In the genomic region with DNA sequence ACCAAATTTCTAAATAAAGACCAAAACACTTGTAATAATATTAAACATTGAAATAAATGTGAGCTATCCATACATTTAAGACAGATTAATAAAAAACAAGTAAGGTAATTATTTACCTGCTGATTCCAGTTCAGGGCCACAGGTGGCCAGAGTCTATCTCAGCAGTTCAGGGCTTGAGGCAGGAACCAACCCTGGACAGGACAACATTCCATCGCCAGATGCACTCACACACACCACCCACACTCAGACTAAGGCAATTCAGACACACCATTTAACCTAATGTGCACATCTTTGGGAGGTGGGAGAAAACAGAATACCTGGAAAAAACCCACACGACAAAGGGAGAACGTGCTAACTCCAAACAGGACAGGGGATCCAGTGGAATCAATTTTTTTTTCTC, we compare ENCODE assay signal across 2 cellular contexts.
TF ChIP-seq lines count a peak whose summit lies in the region.

No MANE protein-coding gene starts in this region.

TF ChIP-seq in HepG2, 621 proteins besides CTCF, POLR2A, EP300 and RAD21:
- TF ChIP-seq NFYC (CRISPR knock-in tag; IDR thresholded peaks at IDR 0.05) (no peak), TEAD3 (CRISPR knock-in tag; optimal IDR thresholded peaks at IDR 0.05; ENCODE audit: borderline replicate concordance) (peak; percentile 53)
- TF ChIP-seq, protein P1, sequence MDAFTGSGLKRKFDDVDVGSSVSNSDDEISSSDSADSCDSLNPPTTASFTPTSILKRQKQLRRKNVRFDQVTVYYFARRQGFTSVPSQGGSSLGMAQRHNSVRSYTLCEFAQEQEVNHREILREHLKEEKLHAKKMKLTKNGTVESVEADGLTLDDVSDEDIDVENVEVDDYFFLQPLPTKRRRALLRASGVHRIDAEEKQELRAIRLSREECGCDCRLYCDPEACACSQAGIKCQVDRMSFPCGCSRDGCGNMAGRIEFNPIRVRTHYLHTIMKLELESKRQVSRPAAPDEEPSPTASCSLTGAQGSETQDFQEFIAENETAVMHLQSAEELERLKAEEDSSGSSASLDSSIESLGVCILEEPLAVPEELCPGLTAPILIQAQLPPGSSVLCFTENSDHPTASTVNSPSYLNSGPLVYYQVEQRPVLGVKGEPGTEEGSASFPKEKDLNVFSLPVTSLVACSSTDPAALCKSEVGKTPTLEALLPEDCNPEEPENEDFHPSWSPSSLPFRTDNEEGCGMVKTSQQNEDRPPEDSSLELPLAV (CRISPR knock-in tag; conservative IDR thresholded peaks at IDR 0.05; ENCODE audit: low read depth) = no peak

TF ChIP-seq in H1, 55 proteins besides CTCF, POLR2A, EP300 and RAD21:
- TF ChIP-seq SP2 (IDR thresholded peaks at IDR 0.05; ENCODE audit: low read length) = no peak
- TF ChIP-seq CTBP2 (IDR thresholded peaks at IDR 0.05; ENCODE audit: borderline replicate concordance, insufficient read depth, insufficient read length, low read length) = no peak
- no peak for TF ChIP-seq SIRT6 (IDR thresholded peaks at IDR 0.05; ENCODE audit: low read length)
- TF ChIP-seq RNF2 (IDR thresholded peaks at IDR 0.05; ENCODE audit: borderline replicate concordance, low read depth, low read length, missing control alignments, poor library complexity, severe bottlenecking) = no peak
- TF ChIP-seq BRCA1 (IDR thresholded peaks at IDR 0.05; ENCODE audit: low read depth, low read length) = no peak
- no peak for TF ChIP-seq TAF7 (optimal IDR thresholded peaks at IDR 0.05; ENCODE audit: borderline replicate concordance, low read depth, low read length)
- TF ChIP-seq ZNF274 (IDR thresholded peaks at IDR 0.05; ENCODE audit: borderline replicate concordance, extremely low read depth, low read length) = no peak
- TF ChIP-seq, protein P2, sequence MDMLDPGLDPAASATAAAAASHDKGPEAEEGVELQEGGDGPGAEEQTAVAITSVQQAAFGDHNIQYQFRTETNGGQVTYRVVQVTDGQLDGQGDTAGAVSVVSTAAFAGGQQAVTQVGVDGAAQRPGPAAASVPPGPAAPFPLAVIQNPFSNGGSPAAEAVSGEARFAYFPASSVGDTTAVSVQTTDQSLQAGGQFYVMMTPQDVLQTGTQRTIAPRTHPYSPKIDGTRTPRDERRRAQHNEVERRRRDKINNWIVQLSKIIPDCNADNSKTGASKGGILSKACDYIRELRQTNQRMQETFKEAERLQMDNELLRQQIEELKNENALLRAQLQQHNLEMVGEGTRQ (IDR thresholded peaks at IDR 0.05; ENCODE audit: low read length) = no peak
- no peak for TF ChIP-seq SP1 (IDR thresholded peaks at IDR 0.05; ENCODE audit: low read depth, low read length)
- no peak for TF ChIP-seq EZH2 (IDR thresholded peaks at IDR 0.05; ENCODE audit: low read depth, low read length, severe bottlenecking)
- no peak for TF ChIP-seq RFX5 (IDR thresholded peaks at IDR 0.05; ENCODE audit: borderline replicate concordance, low read depth, low read length)
- no peak for TF ChIP-seq SIX5 (IDR thresholded peaks at IDR 0.05; ENCODE audit: low read depth, low read length)
